In the genomic region with DNA sequence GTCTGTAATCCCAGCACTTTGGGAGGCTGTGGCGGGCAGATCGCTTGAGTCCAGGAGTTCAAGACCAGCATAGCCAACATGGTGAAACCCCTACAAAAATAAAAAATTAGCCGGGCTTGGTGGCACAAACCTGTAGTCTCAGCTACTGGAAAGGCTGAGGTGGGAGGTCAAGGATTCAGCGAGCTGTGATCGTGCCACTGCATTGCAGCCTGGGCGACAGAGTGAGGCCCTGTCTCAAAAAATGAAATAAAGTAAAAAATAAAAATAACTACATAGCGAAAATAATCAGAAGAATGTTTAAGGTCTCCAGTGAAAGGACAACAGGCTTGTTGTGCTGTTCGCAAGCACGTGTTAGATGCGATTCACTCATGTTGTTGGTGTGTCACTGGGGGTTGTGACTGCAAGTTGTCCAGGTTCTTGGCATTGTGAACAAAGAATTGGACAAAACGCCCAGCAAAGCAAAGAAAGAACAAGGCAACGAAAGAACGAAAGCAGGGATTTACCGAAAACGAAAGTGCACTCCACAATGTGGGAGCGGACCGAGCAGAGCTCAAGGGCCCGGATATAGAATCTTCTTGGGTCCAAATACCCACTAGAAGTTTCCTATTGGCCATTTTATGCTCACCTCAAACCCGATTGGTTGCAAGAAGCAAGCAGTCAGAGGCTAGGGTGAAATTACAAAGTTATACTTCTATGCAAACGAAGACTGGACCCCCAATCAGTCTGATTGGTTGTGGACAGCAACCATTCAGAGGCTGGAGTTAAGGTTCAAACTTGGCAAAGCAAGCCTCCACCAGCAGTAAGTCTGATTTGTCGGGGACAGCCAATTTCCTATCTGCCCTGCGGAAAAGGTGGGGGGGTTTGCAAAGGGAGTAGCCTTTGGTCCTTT, we compare ENCODE assay signal across 8 cellular contexts. TPM values are rescaled to one million over a fixed set of nuclear protein-coding genes. Genes with fewer than 3 reads are reported as not detected.
DNase-seq lines count a peak whose midpoint lies in the region; ATAC-seq and TF ChIP-seq lines count a peak whose summit lies in the region.

No MANE protein-coding gene starts in this region.

- peak overlapping the region; percentile 89 to 96 for H3K4me3 ChIP-seq in duodenal mucosa (ENCODE audit: low read depth in 1 of 2, low read length in 2 of 2)

- H3K27me3 ChIP-seq in duodenal mucosa (ENCODE audit: control insufficient read depth in 1 of 2, insufficient read depth in 2 of 2, low read length in 2 of 2) = no peaks in the 10 kb centered on the region

- no peaks in the 10 kb centered on the region for H3K9me3 Mint-ChIP-seq in HFFc6
- peaks cover 7% of the 10 kb centered on the region for H3K9me3 Mint-ChIP-seq in natural killer cell treated with Interleukin-12 subunit alpha and Interleukin-12 subunit beta and Interleukin-15 and Interleukin-18, amount 100 ng/mL, for 72 hours

- peak overlapping the region; percentile 91 for H3K4me3 Mint-ChIP-seq in HFFc6
- peak overlapping the region; percentile 91 for H3K4me3 Mint-ChIP-seq in natural killer cell treated with Interleukin-12 subunit alpha and Interleukin-12 subunit beta and Interleukin-15 and Interleukin-18, amount 100 ng/mL, for 72 hours

- DNase-seq in DMS114 treated with DMSO at 0.1 percent for 48 hours (lab: John Stamatoyannopoulos, UW; ENCODE audit: unreplicated experiment) (peak; percentile 53), HFFc6 (peak; percentile 1), RPMI7951 (ENCODE audit: low read depth) (peak; percentile 96), NCI-H2107 treated with DMSO at 0.1 percent for 48 hours (lab: John Stamatoyannopoulos, UW; ENCODE audit: unreplicated experiment) (no peak)
- DNase-seq in natural killer cell treated with Interleukin-12 subunit alpha and Interleukin-12 subunit beta and Interleukin-15 and Interleukin-18, amount 100 ng/mL, for 72 hours (ENCODE audit: low spot score) = no peak

- no peaks in the 10 kb centered on the region; the same call in 1 of the 2 replicates for H3K27me3 Mint-ChIP-seq in HFFc6 (ENCODE audit: insufficient read depth)
- no peaks in the 10 kb centered on the region for H3K27me3 Mint-ChIP-seq in natural killer cell treated with Interleukin-12 subunit alpha and Interleukin-12 subunit beta and Interleukin-15 and Interleukin-18, amount 100 ng/mL, for 72 hours

- H3K36me3 Mint-ChIP-seq in HFFc6 (ENCODE audit: low read depth) = no peaks in the 10 kb centered on the region; the same call in 1 of the 2 replicates
- peaks cover 6% of the 10 kb centered on the region for H3K36me3 Mint-ChIP-seq in natural killer cell treated with Interleukin-12 subunit alpha and Interleukin-12 subunit beta and Interleukin-15 and Interleukin-18, amount 100 ng/mL, for 72 hours

- H3K27ac ChIP-seq in duodenal mucosa (ENCODE audit: low read depth, low read length) = peak overlapping the region; percentile 47

- peaks cover 19% of the 10 kb centered on the region for H3K4me1 Mint-ChIP-seq in HFFc6 (ENCODE audit: low read depth)
- peaks cover 35 to 37% of the 10 kb centered on the region in 2 donors for H3K4me1 Mint-ChIP-seq in natural killer cell treated with Interleukin-12 subunit alpha and Interleukin-12 subunit beta and Interleukin-15 and Interleukin-18, amount 100 ng/mL, for 72 hours (ENCODE audit: low read depth in 2 of 2)

- peak in 1 of 2 donors; percentile 0 for ATAC-seq in natural killer cell treated with Interleukin-12 subunit alpha and Interleukin-12 subunit beta and Interleukin-15 and Interleukin-18, amount 100 ng/mL, for 72 hours
- ATAC-seq in GM21526 (IDR thresholded peaks at IDR 0.05; ENCODE audit: low FRiP score, unreplicated experiment) (no peak), HG03565 (IDR thresholded peaks at IDR 0.05; ENCODE audit: unreplicated experiment) (no peak)

- H3K9me3 ChIP-seq in duodenal mucosa (ENCODE audit: control insufficient read depth in 1 of 2, low read length in 2 of 2) = no peaks in the 10 kb centered on the region

- H3K4me1 ChIP-seq in duodenal mucosa (ENCODE audit: control insufficient read depth in 1 of 2, insufficient read depth in 2 of 2, low read length in 2 of 2) = peaks cover 21 to 25% of the 10 kb centered on the region in 2 donors

- H3K9ac ChIP-seq in duodenal mucosa (ENCODE audit: low read depth in 1 of 2, low read length in 2 of 2) = peak overlapping the region; percentile 79 to 82

- no peaks in the 10 kb centered on the region for H3K36me3 ChIP-seq in duodenal mucosa (ENCODE audit: control insufficient read depth in 1 of 2, insufficient read depth in 2 of 2, low read length in 2 of 2)

- H3K27ac Mint-ChIP-seq in HFFc6 = peak overlapping the region; percentile 91
- H3K27ac Mint-ChIP-seq in natural killer cell treated with Interleukin-12 subunit alpha and Interleukin-12 subunit beta and Interleukin-15 and Interleukin-18, amount 100 ng/mL, for 72 hours = peak overlapping the region; percentile 90 to 92

- no peak for TF ChIP-seq CTCF in HFFc6 (IDR thresholded peaks at IDR 0.05)

RNA-seq across cellular contexts. Expression of gene MCCC2, which starts 0.8 kb away (rescaled TPM):
- total RNA-seq in HFFc6 (2021; fragmentation: NEBNext Ultra II Directional; extraction: Animal tissue kit (Norgen Biotek cat#: 25700)) = 10 to 100 TPM; 11.7 to 22.4 (median 14.0) TPM
- 40.5 and 51.3 TPM in 2 replicates for total RNA-seq in RPMI7951 (2014; rRNA removed; shearing (Covaris generic))
- total RNA-seq in natural killer cell treated with Interleukin-12 subunit alpha and Interleukin-12 subunit beta and Interleukin-15 and Interleukin-18, amount 100 ng/mL, for 72 hours = 10 to 100 TPM; 50.4 to 64.2 TPM

Comparison
In these comparisons a context has a peak if more than half of its experiments do, and no peak if none do; other contexts are left out.
1. DNase-seq: peak in DMS114 treated with DMSO at 0.1 percent for 48 hours (single experiment), HFFc6 (single experiment) and RPMI7951 (single experiment); none in natural killer cell treated with Interleukin-12 subunit alpha and Interleukin-12 subunit beta and Interleukin-15 and Interleukin-18, amount 100 ng/mL, for 72 hours (single experiment) and NCI-H2107 treated with DMSO at 0.1 percent for 48 hours (single experiment).